ENCODE assay signal across 11 cellular contexts in genomic region chr20:50320005-50320909, GRCh38.
DNase-seq lines count a peak whose midpoint lies in the region; ATAC-seq and TF ChIP-seq lines count a peak whose summit lies in the region.
"Had no signal": no experiment of that assay in that cellular context is flagged by ENCODE, and none has a peak within 500 bp of the region (broad histone marks: within the 10 kb centered on the region; RNA-seq: fewer than 3 reads in every experiment).

No MANE protein-coding gene starts in this region.

- in situ Hi-C loops in HAP-1 (cut with MboI; ENCODE audit: low sequenced_read_pairs): no loop called here

- H3K36me3 ChIP-seq in rectal smooth muscle tissue (ENCODE audit: control insufficient read depth, insufficient read depth, low read length) (no peaks in the 10 kb centered on the region), HAP-1 (replicated peaks) (no peaks in the 10 kb centered on the region)

- H3K4me3 ChIP-seq in AG10803 (ENCODE audit: low read length) (peak overlapping the region; percentile 62), fibroblast of mammary gland (ENCODE audit: control insufficient read depth, low read depth, low read length) (peak overlapping the region; percentile 48), rectal smooth muscle tissue (ENCODE audit: low read length) (peak overlapping the region; percentile 50), HAP-1 (no peak overlapping the region)

- peak overlapping the region; percentile 32 for H3K9ac ChIP-seq in rectal smooth muscle tissue (ENCODE audit: low read length)
- H3K9ac ChIP-seq: KMS-11 had no signal

- TF ChIP-seq CTCF in AG10803 (conservative IDR thresholded peaks at IDR 0.05; ENCODE audit: low read length) (no peak), fibroblast of mammary gland (conservative IDR thresholded peaks at IDR 0.05; ENCODE audit: control insufficient read depth, insufficient read depth, low read depth, low read length) (no peak)

- no peaks in the 10 kb centered on the region for H3K9me3 ChIP-seq in HAP-1

- H3K27me3 ChIP-seq in rectal smooth muscle tissue (ENCODE audit: control insufficient read depth, insufficient read depth, low read length) (no peaks in the 10 kb centered on the region), HAP-1 (ENCODE audit: low read depth) (no peaks in the 10 kb centered on the region)

- peaks cover 17% of the 10 kb centered on the region for H3K4me1 ChIP-seq in rectal smooth muscle tissue (ENCODE audit: control insufficient read depth, insufficient read depth, low read length)
- H3K4me1 ChIP-seq in HAP-1: no peaks in the 10 kb centered on the region

- DNase-seq in AG10803 (ENCODE audit: low read depth): no peak
- DNase-seq in SW480 (ENCODE audit: low spot score): peak; percentile 33
- no peak for DNase-seq in fibroblast of mammary gland (ENCODE audit: low read depth)
- DNase-seq in HAP-1 (ENCODE audit: low spot score in 2 of 2): no peak
- no peak for DNase-seq in NCI-H1092 treated with DMSO at 0.1 percent for 48 hours (lab: John Stamatoyannopoulos, UW)
- DNase-seq: caudate nucleus; CD4-positive, CD25-positive, alpha-beta regulatory T cell had no signal

- ATAC-seq in HG03520 (IDR thresholded peaks at IDR 0.05; ENCODE audit: unreplicated experiment) (no peak), GM18498 (IDR thresholded peaks at IDR 0.05; ENCODE audit: unreplicated experiment) (no peak)

- H3K27ac ChIP-seq in rectal smooth muscle tissue (ENCODE audit: low read depth, low read length): peak overlapping the region; percentile 90
- H3K27ac ChIP-seq: KMS-11 had no signal
